ENCODE assay signal across 8 cellular contexts in genomic region chr7:149714081-149714909, GRCh38. TPM values are rescaled to one million over a fixed set of nuclear protein-coding genes. Genes with fewer than 3 reads are reported as not detected.
A peak's percentile ranks its signal among the peaks of the same experiment; 100 is the strongest.
DNase-seq lines count a peak whose midpoint lies in the region; ATAC-seq and TF ChIP-seq lines count a peak whose summit lies in the region.

No MANE protein-coding gene starts in this region.

- peaks cover 12% of the 10 kb centered on the region for H3K9me3 Mint-ChIP-seq in activated CD4-positive, alpha-beta T cell treated with anti-CD3 and anti-CD28 coated beads, Interleukin-2, amount 10 ng/mL, durations not matched to agents 24 days and 14 days

- intact Hi-C loops in activated CD4-positive, alpha-beta T cell treated with anti-CD3 and anti-CD28 coated beads, Interleukin-2, amount 10 ng/mL, durations not matched to agents 24 days and 14 days (cut with micrococcal nuclease), result loop anchor here (2.0 to 10.0 kb wide), 3 partner anchors 57 to 125 kb away; partner anchors contain the start of gene ZNF862

- no peak for TF ChIP-seq CTCF in coronary artery (IDR thresholded peaks at IDR 0.05)

- peak overlapping the region; percentile 75 for H3K4me3 ChIP-seq in coronary artery

- H3K27ac ChIP-seq in coronary artery, result peak overlapping the region; percentile 48 to 80

- peak; percentile 94 for ATAC-seq in GM18909 (IDR thresholded peaks at IDR 0.05; ENCODE audit: poor library complexity, unreplicated experiment)
- peak; percentile 84 for ATAC-seq in HG03175 (IDR thresholded peaks at IDR 0.05; ENCODE audit: unreplicated experiment)

- peak overlapping the region; percentile 90 for H3K4me3 Mint-ChIP-seq in activated CD4-positive, alpha-beta T cell treated with anti-CD3 and anti-CD28 coated beads, Interleukin-2, amount 10 ng/mL, durations not matched to agents 24 days and 14 days

- H3K36me3 Mint-ChIP-seq in activated CD4-positive, alpha-beta T cell treated with anti-CD3 and anti-CD28 coated beads, Interleukin-2, amount 10 ng/mL, durations not matched to agents 24 days and 14 days (ENCODE audit: low read depth), result peaks cover 11% of the 10 kb centered on the region

- H3K4me1 Mint-ChIP-seq in activated CD4-positive, alpha-beta T cell treated with anti-CD3 and anti-CD28 coated beads, Interleukin-2, amount 10 ng/mL, durations not matched to agents 24 days and 14 days, result peaks cover 17% of the 10 kb centered on the region

- DNase-seq in AG08395 (ENCODE audit: low spot score) (peak; percentile 95), NCI-H446 treated with DMSO at 0.1 percent for 48 hours (lab: John Stamatoyannopoulos, UW) (peak; percentile 75), coronary artery (ENCODE audit: low spot score) (peak; percentile 88), left kidney (ENCODE audit: low read depth, low spot score) (peak; percentile 97)
- DNase-seq in activated CD4-positive, alpha-beta T cell treated with anti-CD3 and anti-CD28 coated beads, Interleukin-2, amount 10 ng/mL, durations not matched to agents 24 days and 14 days, result peak; percentile 95
- peak; percentile 92 to 95 (median 92) for DNase-seq in stimulated activated CD4-positive, alpha-beta T cell treated with anti-CD3 and anti-CD28 coated beads, Interleukin-1b, Interleukin-23, amount 100 ng/mL, for 24 hours (ENCODE audit: low read depth in 4 of 4, low spot score in 1 of 4)

- H3K27ac Mint-ChIP-seq in activated CD4-positive, alpha-beta T cell treated with anti-CD3 and anti-CD28 coated beads, Interleukin-2, amount 10 ng/mL, durations not matched to agents 24 days and 14 days, result peak overlapping the region; percentile 71

- no peaks in the 10 kb centered on the region for H3K27me3 Mint-ChIP-seq in activated CD4-positive, alpha-beta T cell treated with anti-CD3 and anti-CD28 coated beads, Interleukin-2, amount 10 ng/mL, durations not matched to agents 24 days and 14 days

RNA-seq across cellular contexts. Expression of gene ZNF467, which starts 59.1 kb away (rescaled TPM):
- total RNA-seq in activated CD4-positive, alpha-beta T cell treated with anti-CD3 and anti-CD28 coated beads, Interleukin-2, amount 10 ng/mL, durations not matched to agents 24 days and 14 days, result 0.21 TPM in 1 of 2 replicates, not detected in the other

Comparison
In these comparisons a context has a peak if more than half of its experiments do, and no peak if none do; other contexts are left out.
1. Peak in every context shown above with its lines: DNase-seq, ATAC-seq, H3K4me3 ChIP-seq and H3K27ac ChIP-seq.